In genomic region chr2:112799291-112799975, GRCh38 we compare ENCODE assay signal across 17 cellular contexts. TPM values are rescaled to one million over a fixed set of nuclear protein-coding genes. Genes with fewer than 3 reads are reported as not detected.
DNase-seq lines count a peak whose midpoint lies in the region; ATAC-seq, FAIRE-seq and TF ChIP-seq lines count a peak whose summit lies in the region.
"Had no signal": no experiment of that assay in that cellular context is flagged by ENCODE, and none has a peak within 500 bp of the region (broad histone marks: within the 10 kb centered on the region; RNA-seq: fewer than 3 reads in every experiment).

No MANE protein-coding gene starts in this region.

- POLR2A ChIA-PET in GM12878 (lab: Charles Lee) = interaction anchor here (0.8 to 2.3 kb wide), 3 partner anchors 10 to 37 kb away, joined by 3 to 6 read pairs (median 4); no protein-coding TSS in a partner anchor

- H3K4me3 ChIP-seq in GM12878 (no peak overlapping the region), gastroesophageal sphincter (no peak overlapping the region)
- H3K4me3 ChIP-seq: body of pancreas, upper lobe of left lung had no signal

- BruUV-seq in GM12878 (replicated peaks; lab: Mats Ljungman, UMichigan) = no TSS peak

- 43% methylated on average over 4 of the region's 4 CpGs for WGBS in GM12878 (ENCODE audit: insufficient coverage, insufficient replicate concordance, low lambda C conversion rate, missing lambda C conversion rate)
- WGBS in gastroesophageal sphincter (ENCODE audit: low coverage in 1 of 2), 2 donors = 65 to 98% methylated on average over 4 of the region's 4 CpGs

- H3K36me3 Mint-ChIP-seq in activated CD8-positive, alpha-beta memory T cell treated with anti-CD3 and anti-CD28 coated beads, Interleukin-2, amount 10 ng/mL, durations not matched to agents 7 days and 5 days = peaks cover 29% of the 10 kb centered on the region
- no peaks in the 10 kb centered on the region for H3K36me3 Mint-ChIP-seq in stimulated activated naive B cell treated with anti-CD40 and anti-IgM and Interleukin-4, amounts not matched to agents 10 μg/mL and 1 μg/mL and 100 μg/mL, for 72 hours

- H3K27me3 Mint-ChIP-seq in activated CD8-positive, alpha-beta memory T cell treated with anti-CD3 and anti-CD28 coated beads, Interleukin-2, amount 10 ng/mL, durations not matched to agents 7 days and 5 days = no peaks in the 10 kb centered on the region
- H3K27me3 Mint-ChIP-seq in stimulated activated naive B cell treated with anti-CD40 and anti-IgM and Interleukin-4, amounts not matched to agents 10 μg/mL and 1 μg/mL and 100 μg/mL, for 72 hours = no peaks in the 10 kb centered on the region

- no peaks in the 10 kb centered on the region for H3K36me3 ChIP-seq in GM12878 (ENCODE audit: control insufficient read depth in 2 of 2, insufficient read depth in 2 of 2, low read length in 1 of 2)
- no peaks in the 10 kb centered on the region for H3K36me3 ChIP-seq in gastroesophageal sphincter
- H3K36me3 ChIP-seq: upper lobe of left lung had no signal

- peaks cover 8% of the 10 kb centered on the region for H3K4me1 ChIP-seq in GM12878 (ENCODE audit: control insufficient read depth, insufficient read depth, low read length)
- peaks cover 0 to 6% (median 0%) of the 10 kb centered on the region in 3 donors for H3K4me1 ChIP-seq in gastroesophageal sphincter

- peaks cover 44% of the 10 kb centered on the region for H3K4me1 Mint-ChIP-seq in activated CD8-positive, alpha-beta memory T cell treated with anti-CD3 and anti-CD28 coated beads, Interleukin-2, amount 10 ng/mL, durations not matched to agents 7 days and 5 days
- H3K4me1 Mint-ChIP-seq in stimulated activated naive B cell treated with anti-CD40 and anti-IgM and Interleukin-4, amounts not matched to agents 10 μg/mL and 1 μg/mL and 100 μg/mL, for 72 hours = peaks cover 15 to 26% of the 10 kb centered on the region in 2 donors

- no peak overlapping the region for H3K9ac ChIP-seq in GM12878 (ENCODE audit: control insufficient read depth, insufficient read depth, low read length)

- in situ Hi-C loops in GM12878 (cut with MboI) = no loop called here

- no peak for TF ChIP-seq RAD21 in GM12878 (IDR thresholded peaks at IDR 0.05; ENCODE audit: insufficient read depth, low read depth, low read length)

- H3K9me3 ChIP-seq in GM12878 (replicated peaks; ENCODE audit: control insufficient read depth, insufficient read depth, low read length) (no peaks in the 10 kb centered on the region), gastroesophageal sphincter (peaks cover 0 to 5% (median 0%) of the 10 kb centered on the region in 3 donors)
- H3K9me3 ChIP-seq: body of pancreas, upper lobe of left lung had no signal

- TF ChIP-seq EP300 in GM12878 (IDR thresholded peaks at IDR 0.05; ENCODE audit: borderline replicate concordance in 1 of 2, control insufficient read depth in 1 of 2, low read depth in 2 of 2, low read length in 2 of 2) (no peak), gastroesophageal sphincter (IDR thresholded peaks at IDR 0.05) (no peak)

- no peak for FAIRE-seq in GM12878 (lab: Jason Lieb, UNC)

- SMC1A ChIA-PET in GM12878 (lab: Charles Lee; ENCODE audit: uncharacterized antibody, unreplicated experiment) = no interaction called here

- H3K27me3 ChIP-seq in GM12878 (replicated peaks in 1 of 2; ENCODE audit: control insufficient read depth in 2 of 2, insufficient read depth in 2 of 2, low read length in 1 of 2) (no peaks in the 10 kb centered on the region), gastroesophageal sphincter (no peaks in the 10 kb centered on the region)
- H3K27me3 ChIP-seq: body of pancreas, upper lobe of left lung had no signal

- no peak overlapping the region for H3K4me2 ChIP-seq in GM12878 (ENCODE audit: control insufficient read depth, insufficient read depth)

- intact Hi-C loops in GM12878 (cut with micrococcal nuclease; ENCODE audit: unreplicated experiment) = no loop called here

- H3K4me3 Mint-ChIP-seq in activated CD8-positive, alpha-beta memory T cell treated with anti-CD3 and anti-CD28 coated beads, Interleukin-2, amount 10 ng/mL, durations not matched to agents 7 days and 5 days = no peak overlapping the region
- no peak overlapping the region for H3K4me3 Mint-ChIP-seq in stimulated activated naive B cell treated with anti-CD40 and anti-IgM and Interleukin-4, amounts not matched to agents 10 μg/mL and 1 μg/mL and 100 μg/mL, for 72 hours

- TF ChIP-seq POLR2A in GM12878 (IDR thresholded peaks at IDR 0.05; ENCODE audit: low read depth, low read length) (no peak), gastroesophageal sphincter (IDR thresholded peaks at IDR 0.05) (no peak)

- RAD21 ChIA-PET in GM12878 (lab: Charles Lee; ENCODE audit: unreplicated experiment) = no interaction called here

- H3K9me3 Mint-ChIP-seq in activated CD8-positive, alpha-beta memory T cell treated with anti-CD3 and anti-CD28 coated beads, Interleukin-2, amount 10 ng/mL, durations not matched to agents 7 days and 5 days (ENCODE audit: low read depth) = peaks cover 7% of the 10 kb centered on the region
- H3K9me3 Mint-ChIP-seq in stimulated activated naive B cell treated with anti-CD40 and anti-IgM and Interleukin-4, amounts not matched to agents 10 μg/mL and 1 μg/mL and 100 μg/mL, for 72 hours = peaks cover 3 to 5% of the 10 kb centered on the region in 2 donors

- H4K20me1 ChIP-seq in GM12878 (ENCODE audit: control insufficient read depth, insufficient read depth) = no peaks in the 10 kb centered on the region

- no peaks in the 10 kb centered on the region for H3K79me2 ChIP-seq in GM12878 (ENCODE audit: control insufficient read depth, insufficient read depth, low read length)

- CTCF ChIA-PET in activated CD8-positive, alpha-beta memory T cell treated with anti-CD3 and anti-CD28 coated beads, Interleukin-2, amount 10 ng/mL, durations not matched to agents 7 days and 5 days (lab: Charles Lee) = no interaction called here
- CTCF ChIA-PET in GM12878 (lab: Yijun Ruan, JAX) = interaction anchor here (0.7 kb wide), 1 partner anchor 75 kb away, joined by 3 read pairs; no protein-coding TSS in a partner anchor

- H3K27ac ChIP-seq in GM12878 (ENCODE audit: control insufficient read depth, insufficient read depth) (no peak overlapping the region), gastroesophageal sphincter (no peak overlapping the region)
- H3K27ac ChIP-seq: body of pancreas, upper lobe of left lung had no signal

- H3K27ac Mint-ChIP-seq in activated CD8-positive, alpha-beta memory T cell treated with anti-CD3 and anti-CD28 coated beads, Interleukin-2, amount 10 ng/mL, durations not matched to agents 7 days and 5 days = peak overlapping the region; percentile 71
- no peak overlapping the region for H3K27ac Mint-ChIP-seq in stimulated activated naive B cell treated with anti-CD40 and anti-IgM and Interleukin-4, amounts not matched to agents 10 μg/mL and 1 μg/mL and 100 μg/mL, for 72 hours

- no peak for DNase-seq in activated CD8-positive, alpha-beta memory T cell treated with anti-CD3 and anti-CD28 coated beads, Interleukin-2, amount 10 ng/mL, durations not matched to agents 7 days and 5 days
- DNase-seq in activated CD8-positive, alpha-beta memory T cell treated with anti-CD3 and anti-CD28 coated beads, Interleukin-2, amount 50 U/mL, for 4 hours = no peak
- DNase-seq in OCI-M1 (lab: John Stamatoyannopoulos, UW) = peak; percentile 68
- DNase-seq in GM12878 (ENCODE audit: low read depth, low spot score) = no peak
- DNase-seq in stimulated activated naive B cell treated with anti-CD40 and anti-IgM and Interleukin-4, amounts not matched to agents 10 μg/mL and 1 μg/mL and 100 μg/mL, for 72 hours = no peak
- DNase-seq: ACHN; activated CD4-positive, CD25-positive, alpha-beta regulatory T cell; body of pancreas; effector CD8-positive, alpha-beta T cell; kidney glomerular epithelial cell; NCI-H1436; NCI-H69; upper lobe of left lung had no signal

- TF ChIP-seq CTCF in GM12878 (IDR thresholded peaks at IDR 0.05 in 2 of 3, conservative IDR thresholded peaks at IDR 0.05 in 1 of 3; ENCODE audit: control insufficient read depth in 2 of 3, extremely low read depth in 1 of 3, insufficient read depth in 1 of 3, low read depth in 3 of 3, low read length in 3 of 3) (no peak), gastroesophageal sphincter (IDR thresholded peaks at IDR 0.05) (no peak)

- H2AFZ ChIP-seq in GM12878 (ENCODE audit: control insufficient read depth, low read depth, low read length) = no peak overlapping the region

- ATAC-seq in activated CD8-positive, alpha-beta memory T cell treated with anti-CD3 and anti-CD28 coated beads, Interleukin-2, amount 10 ng/mL, durations not matched to agents 7 days and 5 days = peak; percentile 63
- ATAC-seq in GM12878 (peak; percentile 56), HG03097 (IDR thresholded peaks at IDR 0.05; ENCODE audit: low FRiP score, unreplicated experiment) (no peak), gastroesophageal sphincter (no peak), GM19324 (IDR thresholded peaks at IDR 0.05; ENCODE audit: low FRiP score, unreplicated experiment) (no peak)
- ATAC-seq in stimulated activated naive B cell treated with anti-CD40 and anti-IgM and Interleukin-4, amounts not matched to agents 10 μg/mL and 1 μg/mL and 100 μg/mL, for 72 hours (replicated peaks) = peak; percentile 75 to 79
- ATAC-seq: body of pancreas, Right ventricle myocardium inferior had no signal

RNA-seq across cellular contexts. Expression of gene IL1A, which starts 15.1 kb away (rescaled TPM):
- 1 to 10 TPM in 1 of 2 experiments, under 1 TPM in 1; 0.23 to 3.1 TPM for total RNA-seq in activated CD8-positive, alpha-beta memory T cell treated with anti-CD3 and anti-CD28 coated beads, Interleukin-2, amount 10 ng/mL, durations not matched to agents 7 days and 5 days
- total RNA-seq in GM12878 (2013; cell fraction: nucleolus; rRNA removed) = not detected in 2 replicates
- total RNA-seq in GM12878 (2014; rRNA removed) (7.7 and 10.6 TPM in 2 replicates), GM12878 (2014; rRNA removed; fragmentation: Illumina TruSeq; extraction: Trizol) (8.2 and 9.5 TPM in 2 replicates), GM12878 (2021) (6.1 and 6.6 TPM in 2 replicates), gastroesophageal sphincter (not detected)
- 4.5 TPM for polyA plus RNA-seq in GM12878 (2011; ENCODE audit: low read depth)
- polyA plus RNA-seq in GM12878 (2011; rRNA removed) (0.10 TPM in 1 of 2 replicates, not detected in the other), GM12878 (2014; fragmentation: Illumina TruSeq; extraction: Trizol) (8.3 and 14.3 TPM in 2 replicates), GM12878 (2014; fragmentation: Nextera tagmentation; extraction: Ambion mirVana) (1 to 10 TPM; 5.7 to 8.7 TPM), GM12878 (2014; rRNA removed) (5.6 and 7.2 TPM in 2 replicates), GM12878 (2016; fragmentation: Nextera tagmentation; extraction: Ambion mirVana) (1 to 10 TPM; 3.2 to 3.8 TPM)
- not detected in 2 replicates for polyA plus RNA-seq in GM12878 (2011; cell fraction: cytosol; rRNA removed)
- not detected in 2 replicates for polyA plus RNA-seq in GM12878 (2011; cell fraction: nucleus; rRNA removed)
- 4.3 and 5.9 TPM in 2 replicates for polyA plus RNA-seq in GM12878 (2012)
- not detected in 2 replicates for polyA minus RNA-seq in GM12878 (2011; rRNA and poly(A)+ RNA removed)
- not detected in 2 replicates for polyA minus RNA-seq in GM12878 (2011; cell fraction: cytosol; rRNA and poly(A)+ RNA removed)
- polyA minus RNA-seq in GM12878 (2011; cell fraction: nucleus; rRNA and poly(A)+ RNA removed) = not detected in 2 replicates
- total RNA-seq: body of pancreas, Right ventricle myocardium inferior had no signal

RNA-seq across cellular contexts. Expression of gene CKAP2L, which starts 35.0 kb away (rescaled TPM):
- 10 to 100 TPM; 62.2 to 68.8 TPM for total RNA-seq in activated CD8-positive, alpha-beta memory T cell treated with anti-CD3 and anti-CD28 coated beads, Interleukin-2, amount 10 ng/mL, durations not matched to agents 7 days and 5 days
- total RNA-seq in GM12878 (2013; cell fraction: nucleolus; rRNA removed) = 21.8 and 25.7 TPM in 2 replicates
- total RNA-seq in GM12878 (2014; rRNA removed) (18.1 and 21.1 TPM in 2 replicates), GM12878 (2014; rRNA removed; fragmentation: Illumina TruSeq; extraction: Trizol) (18.2 and 19.0 TPM in 2 replicates), GM12878 (2021) (20.7 and 23.7 TPM in 2 replicates), gastroesophageal sphincter (1 to 10 TPM in 1 of 4 donors, under 1 TPM in 1, not detected in 2; 0.50 to 1.8 TPM)
- polyA plus RNA-seq in GM12878 (2011; ENCODE audit: low read depth) = 6.5 TPM
- polyA plus RNA-seq in GM12878 (2011; rRNA removed) (14.9 and 20.8 TPM in 2 replicates), GM12878 (2014; fragmentation: Illumina TruSeq; extraction: Trizol) (30.6 and 38.3 TPM in 2 replicates), GM12878 (2014; fragmentation: Nextera tagmentation; extraction: Ambion mirVana) (10 to 100 TPM; 10.5 to 19.7 TPM), GM12878 (2014; rRNA removed) (13.7 and 14.5 TPM in 2 replicates), GM12878 (2016; fragmentation: Nextera tagmentation; extraction: Ambion mirVana) (10 to 100 TPM; 27.4 to 37.4 TPM)
- polyA plus RNA-seq in GM12878 (2011; cell fraction: cytosol; rRNA removed) = 5.2 and 5.7 TPM in 2 replicates
- polyA plus RNA-seq in GM12878 (2011; cell fraction: nucleus; rRNA removed) = 5.7 and 6.7 TPM in 2 replicates
- 7.9 and 8.2 TPM in 2 replicates for polyA plus RNA-seq in GM12878 (2012)
- polyA minus RNA-seq in GM12878 (2011; rRNA and poly(A)+ RNA removed) = 10.6 and 14.6 TPM in 2 replicates
- 4.5 and 7.5 TPM in 2 replicates for polyA minus RNA-seq in GM12878 (2011; cell fraction: cytosol; rRNA and poly(A)+ RNA removed)
- polyA minus RNA-seq in GM12878 (2011; cell fraction: nucleus; rRNA and poly(A)+ RNA removed) = 14.0 and 18.1 TPM in 2 replicates

RNA-seq across cellular contexts. Expression of gene IL1B, which starts 37.1 kb away (rescaled TPM):
- under 1 TPM in 1 of 2 experiments, not detected in 1; 0.14 TPM for total RNA-seq in activated CD8-positive, alpha-beta memory T cell treated with anti-CD3 and anti-CD28 coated beads, Interleukin-2, amount 10 ng/mL, durations not matched to agents 7 days and 5 days
- total RNA-seq in GM12878 (2013; cell fraction: nucleolus; rRNA removed) = 3.2 and 7.2 TPM in 2 replicates
- total RNA-seq in GM12878 (2014; rRNA removed) = 0.93 and 1.4 TPM in 2 replicates
- total RNA-seq in GM12878 (2014; rRNA removed; fragmentation: Illumina TruSeq; extraction: Trizol) = 0.88 and 1.0 TPM in 2 replicates
- 0.64 and 0.72 TPM in 2 replicates for total RNA-seq in GM12878 (2021)
- 1.4 TPM for polyA plus RNA-seq in GM12878 (2011; ENCODE audit: low read depth)
- polyA plus RNA-seq in GM12878 (2011; rRNA removed) = 0.30 and 0.35 TPM in 2 replicates
- 0.15 and 0.17 TPM in 2 replicates for polyA plus RNA-seq in GM12878 (2011; cell fraction: cytosol; rRNA removed)
- polyA plus RNA-seq in GM12878 (2011; cell fraction: nucleus; rRNA removed) = 0.10 and 0.43 TPM in 2 replicates
- polyA plus RNA-seq in GM12878 (2012) = 1.5 and 2.0 TPM in 2 replicates
- polyA plus RNA-seq in GM12878 (2014; fragmentation: Illumina TruSeq; extraction: Trizol) = 1.3 and 1.4 TPM in 2 replicates
- polyA plus RNA-seq in GM12878 (2014; fragmentation: Nextera tagmentation; extraction: Ambion mirVana) = 1 to 10 TPM in 1 of 2 experiments, under 1 TPM in 1; 0.57 to 1.6 TPM
- polyA plus RNA-seq in GM12878 (2014; rRNA removed) = 0.88 and 1.2 TPM in 2 replicates
- polyA plus RNA-seq in GM12878 (2016; fragmentation: Nextera tagmentation; extraction: Ambion mirVana) = under 1 TPM; 0.20 to 0.32 TPM
- 0.93 TPM in 1 of 2 replicates, not detected in the other for polyA minus RNA-seq in GM12878 (2011; rRNA and poly(A)+ RNA removed)
- not detected in 2 replicates for polyA minus RNA-seq in GM12878 (2011; cell fraction: cytosol; rRNA and poly(A)+ RNA removed)
- polyA minus RNA-seq in GM12878 (2011; cell fraction: nucleus; rRNA and poly(A)+ RNA removed) = 0.36 TPM in 1 of 2 replicates, not detected in the other
- 1 to 10 TPM in 2 of 4 donors, not detected in 2; 2.7 to 3.2 TPM for total RNA-seq in gastroesophageal sphincter
- total RNA-seq: Right ventricle myocardium inferior had no signal

Comparison
In these comparisons a context has a peak if more than half of its experiments do, and no peak if none do; other contexts are left out.
1. ATAC-seq: peak in activated CD8-positive, alpha-beta memory T cell treated with anti-CD3 and anti-CD28 coated beads, Interleukin-2, amount 10 ng/mL, durations not matched to agents 7 days and 5 days (single experiment), GM12878 (single experiment) and stimulated activated naive B cell treated with anti-CD40 and anti-IgM and Interleukin-4, amounts not matched to agents 10 μg/mL and 1 μg/mL and 100 μg/mL, for 72 hours (2 of 2); none in HG03097 (single experiment), gastroesophageal sphincter (single experiment) and GM19324 (single experiment).
2. RNA of gene CKAP2L, which starts 35.0 kb away (total RNA-seq): 62.2 to 68.8 TPM in activated CD8-positive, alpha-beta memory T cell treated with anti-CD3 and anti-CD28 coated beads, Interleukin-2, amount 10 ng/mL, durations not matched to agents 7 days and 5 days and 18.1 to 25.7 TPM in GM12878; 0.50 to 1.8 TPM in gastroesophageal sphincter; every median in the first group is over 4 times any median in the second.